Comparison of ENCODE assay signal across 18 cellular contexts in genomic region chr19:16265205-16265604, GRCh38. TPM values are rescaled to one million over a fixed set of nuclear protein-coding genes. Genes with fewer than 3 reads are reported as not detected.
DNase-seq lines count a peak whose midpoint lies in the region; ATAC-seq and TF ChIP-seq lines count a peak whose summit lies in the region.
"Had no signal": no experiment of that assay in that cellular context is flagged by ENCODE, and none has a peak within 500 bp of the region (broad histone marks: within the 10 kb centered on the region; RNA-seq: fewer than 3 reads in every experiment).

No MANE protein-coding gene starts in this region.

- peaks cover 33% of the 10 kb centered on the region for H3K27me3 Mint-ChIP-seq in activated CD8-positive, alpha-beta T cell treated with anti-CD3 and anti-CD28 coated beads, Interleukin-2, amount 10 ng/mL, durations not matched to agents 7 days and 5 days (ENCODE audit: low read depth)
- H3K27me3 Mint-ChIP-seq in activated CD8-positive, alpha-beta T cell treated with anti-CD3 and anti-CD28 coated beads for 36 hours: peaks cover 16% of the 10 kb centered on the region
- H3K27me3 Mint-ChIP-seq in CD4-positive, alpha-beta memory T cell: no peaks in the 10 kb centered on the region
- H3K27me3 Mint-ChIP-seq in activated CD4-positive, alpha-beta memory T cell treated with anti-CD3 and anti-CD28 coated beads, Interleukin-2, amount 10 ng/mL, durations not matched to agents 7 days and 5 days: peaks cover 11% of the 10 kb centered on the region
- no peaks in the 10 kb centered on the region for H3K27me3 Mint-ChIP-seq in naive B cell
- peaks cover 27% of the 10 kb centered on the region for H3K27me3 Mint-ChIP-seq in activated T-helper 2 cell treated with anti-CD3 and anti-CD28 coated beads, Interferon-gamma antibody, Interleukin-2, Interleukin-4, amounts not matched to agents 10 μg/mL and 5 μg/mL and 100 μg/mL, durations not matched to agents 14 hours and 24 hours and 36 hours (ENCODE audit: low read depth)
- peaks cover 41% of the 10 kb centered on the region for H3K27me3 Mint-ChIP-seq in activated CD4-positive, alpha-beta T cell treated with anti-CD3 and anti-CD28 coated beads, Interleukin-2, amount 10 ng/mL, durations not matched to agents 24 days and 14 days

- no peak for DNase-seq in activated CD8-positive, alpha-beta T cell treated with anti-CD3 and anti-CD28 coated beads, Interleukin-2, amount 10 ng/mL, durations not matched to agents 7 days and 5 days
- DNase-seq in activated CD8-positive, alpha-beta T cell treated with anti-CD3 and anti-CD28 coated beads for 36 hours: no peak
- no peak for DNase-seq in CD4-positive, alpha-beta memory T cell
- no peak for DNase-seq in activated CD4-positive, alpha-beta memory T cell treated with anti-CD3 and anti-CD28 coated beads, Interleukin-2, amount 10 ng/mL, durations not matched to agents 7 days and 5 days
- no peak for DNase-seq in naive B cell
- DNase-seq in activated T-helper 2 cell treated with anti-CD3 and anti-CD28 coated beads, Interferon-gamma antibody, Interleukin-2, Interleukin-4, amounts not matched to agents 10 μg/mL and 5 μg/mL and 100 μg/mL, durations not matched to agents 14 hours and 24 hours and 36 hours (ENCODE audit: low spot score): no peak
- no peak for DNase-seq in activated CD4-positive, alpha-beta T cell treated with anti-CD3 and anti-CD28 coated beads, Interleukin-2, amount 10 ng/mL, durations not matched to agents 24 days and 14 days
- DNase-seq: DND-41; GDM1; KBM-7; NCI-H146; NCI-H2081 treated with DMSO at 0.1 percent for 48 hours; NCI-H226; NCI-H526; NK-92 treated with Interleukin-12 subunit alpha and Interleukin-12 subunit beta, amount 100 ng/mL, for 24 hours had no signal

- no peaks in the 10 kb centered on the region for H3K9me3 ChIP-seq in CD4-positive, alpha-beta memory T cell (ENCODE audit: control insufficient read depth in 1 of 2, low read length in 2 of 2)

- peaks cover 5% of the 10 kb centered on the region for H3K36me3 Mint-ChIP-seq in activated CD8-positive, alpha-beta T cell treated with anti-CD3 and anti-CD28 coated beads, Interleukin-2, amount 10 ng/mL, durations not matched to agents 7 days and 5 days (ENCODE audit: low read depth)
- H3K36me3 Mint-ChIP-seq in activated CD8-positive, alpha-beta T cell treated with anti-CD3 and anti-CD28 coated beads for 36 hours (ENCODE audit: low read depth): no peaks in the 10 kb centered on the region
- no peaks in the 10 kb centered on the region for H3K36me3 Mint-ChIP-seq in CD4-positive, alpha-beta memory T cell
- peaks cover 3% of the 10 kb centered on the region for H3K36me3 Mint-ChIP-seq in activated CD4-positive, alpha-beta memory T cell treated with anti-CD3 and anti-CD28 coated beads, Interleukin-2, amount 10 ng/mL, durations not matched to agents 7 days and 5 days (ENCODE audit: low read depth)
- H3K36me3 Mint-ChIP-seq in naive B cell: no peaks in the 10 kb centered on the region
- no peaks in the 10 kb centered on the region for H3K36me3 Mint-ChIP-seq in activated T-helper 2 cell treated with anti-CD3 and anti-CD28 coated beads, Interferon-gamma antibody, Interleukin-2, Interleukin-4, amounts not matched to agents 10 μg/mL and 5 μg/mL and 100 μg/mL, durations not matched to agents 14 hours and 24 hours and 36 hours (ENCODE audit: low read depth)
- no peaks in the 10 kb centered on the region for H3K36me3 Mint-ChIP-seq in activated CD4-positive, alpha-beta T cell treated with anti-CD3 and anti-CD28 coated beads, Interleukin-2, amount 10 ng/mL, durations not matched to agents 24 days and 14 days (ENCODE audit: low read depth)

- H3K36me3 ChIP-seq in CD4-positive, alpha-beta memory T cell (ENCODE audit: insufficient read depth, low read length): no peaks in the 10 kb centered on the region

- no peaks in the 10 kb centered on the region for H3K27me3 ChIP-seq in CD4-positive, alpha-beta memory T cell (ENCODE audit: insufficient read depth, low read length)

- no peak for ATAC-seq in activated CD8-positive, alpha-beta T cell treated with anti-CD3 and anti-CD28 coated beads, Interleukin-2, amount 10 ng/mL, durations not matched to agents 7 days and 5 days
- no peak for ATAC-seq in activated CD8-positive, alpha-beta T cell treated with anti-CD3 and anti-CD28 coated beads for 36 hours
- no peak for ATAC-seq in naive B cell (ENCODE audit: low read depth in 2 of 2)
- ATAC-seq in GM19455 (IDR thresholded peaks at IDR 0.05; ENCODE audit: unreplicated experiment): no peak
- ATAC-seq: HCT116 had no signal

- peak overlapping the region; percentile 13 for H3K27ac Mint-ChIP-seq in activated CD8-positive, alpha-beta T cell treated with anti-CD3 and anti-CD28 coated beads, Interleukin-2, amount 10 ng/mL, durations not matched to agents 7 days and 5 days
- H3K27ac Mint-ChIP-seq in activated CD8-positive, alpha-beta T cell treated with anti-CD3 and anti-CD28 coated beads for 36 hours: no peak overlapping the region
- peak overlapping the region; percentile 66 to 95 (median 85) for H3K27ac Mint-ChIP-seq in CD4-positive, alpha-beta memory T cell
- H3K27ac Mint-ChIP-seq in activated CD4-positive, alpha-beta memory T cell treated with anti-CD3 and anti-CD28 coated beads, Interleukin-2, amount 10 ng/mL, durations not matched to agents 7 days and 5 days: peak overlapping the region; percentile 23
- H3K27ac Mint-ChIP-seq in naive B cell: peak overlapping the region in 5 of 6 donors; percentile 32 to 92 (median 89)
- H3K27ac Mint-ChIP-seq in activated T-helper 2 cell treated with anti-CD3 and anti-CD28 coated beads, Interferon-gamma antibody, Interleukin-2, Interleukin-4, amounts not matched to agents 10 μg/mL and 5 μg/mL and 100 μg/mL, durations not matched to agents 14 hours and 24 hours and 36 hours: no peak overlapping the region
- no peak overlapping the region for H3K27ac Mint-ChIP-seq in activated CD4-positive, alpha-beta T cell treated with anti-CD3 and anti-CD28 coated beads, Interleukin-2, amount 10 ng/mL, durations not matched to agents 24 days and 14 days

- no peak for TF ChIP-seq CTCF in activated CD8-positive, alpha-beta T cell treated with anti-CD3 and anti-CD28 coated beads for 36 hours (IDR thresholded peaks at IDR 0.05)

- intact Hi-C loops in activated CD8-positive, alpha-beta T cell treated with anti-CD3 and anti-CD28 coated beads for 36 hours (cut with micrococcal nuclease): no loop called here
- intact Hi-C loops in CD4-positive, alpha-beta memory T cell (cut with micrococcal nuclease): loop anchor here (5.0 kb wide), 1 partner anchor 57 kb away; the partner anchor contains the start of gene KLF2
- intact Hi-C loops in activated T-helper 2 cell treated with anti-CD3 and anti-CD28 coated beads, Interferon-gamma antibody, Interleukin-2, Interleukin-4, amounts not matched to agents 10 μg/mL and 5 μg/mL and 100 μg/mL, durations not matched to agents 14 hours and 24 hours and 36 hours (cut with micrococcal nuclease): loop anchor here (5.0 kb wide), 2 partner anchors 62 to 107 kb away; no protein-coding TSS in a partner anchor
- intact Hi-C loops in activated CD4-positive, alpha-beta T cell treated with anti-CD3 and anti-CD28 coated beads, Interleukin-2, amount 10 ng/mL, durations not matched to agents 24 days and 14 days (cut with micrococcal nuclease): loop anchor here (10.0 kb wide), 1 partner anchor 60 kb away; the partner anchor contains the start of gene KLF2

- peaks cover 72% of the 10 kb centered on the region for H3K4me1 ChIP-seq in CD4-positive, alpha-beta memory T cell (ENCODE audit: insufficient read depth, low read length)

- H3K4me3 Mint-ChIP-seq in activated CD8-positive, alpha-beta T cell treated with anti-CD3 and anti-CD28 coated beads, Interleukin-2, amount 10 ng/mL, durations not matched to agents 7 days and 5 days: no peak overlapping the region
- no peak overlapping the region for H3K4me3 Mint-ChIP-seq in activated CD8-positive, alpha-beta T cell treated with anti-CD3 and anti-CD28 coated beads for 36 hours
- H3K4me3 Mint-ChIP-seq in CD4-positive, alpha-beta memory T cell: peak overlapping the region in 5 of 8 donors; percentile 6 to 70 (median 9)
- H3K4me3 Mint-ChIP-seq in activated CD4-positive, alpha-beta memory T cell treated with anti-CD3 and anti-CD28 coated beads, Interleukin-2, amount 10 ng/mL, durations not matched to agents 7 days and 5 days: no peak overlapping the region
- H3K4me3 Mint-ChIP-seq in naive B cell: no peak overlapping the region
- H3K4me3 Mint-ChIP-seq in activated T-helper 2 cell treated with anti-CD3 and anti-CD28 coated beads, Interferon-gamma antibody, Interleukin-2, Interleukin-4, amounts not matched to agents 10 μg/mL and 5 μg/mL and 100 μg/mL, durations not matched to agents 14 hours and 24 hours and 36 hours (ENCODE audit: low read depth): no peak overlapping the region
- H3K4me3 Mint-ChIP-seq in activated CD4-positive, alpha-beta T cell treated with anti-CD3 and anti-CD28 coated beads, Interleukin-2, amount 10 ng/mL, durations not matched to agents 24 days and 14 days: no peak overlapping the region

- CTCF ChIA-PET in activated CD8-positive, alpha-beta T cell treated with anti-CD3 and anti-CD28 coated beads, Interleukin-2, amount 10 ng/mL, durations not matched to agents 7 days and 5 days (lab: Charles Lee): no interaction called here
- CTCF ChIA-PET in activated CD8-positive, alpha-beta T cell treated with anti-CD3 and anti-CD28 coated beads for 36 hours (lab: Charles Lee): no interaction called here
- CTCF ChIA-PET in CD4-positive, alpha-beta memory T cell (lab: Charles Lee; ENCODE audit: partially characterized antibody): interaction anchor here (4.9 kb wide), 1 partner anchor 118 kb away, joined by 36 read pairs; no protein-coding TSS in a partner anchor
- CTCF ChIA-PET in activated CD4-positive, alpha-beta memory T cell treated with anti-CD3 and anti-CD28 coated beads, Interleukin-2, amount 10 ng/mL, durations not matched to agents 7 days and 5 days (lab: Charles Lee): no interaction called here

- POLR2A ChIA-PET in activated CD8-positive, alpha-beta T cell treated with anti-CD3 and anti-CD28 coated beads, Interleukin-2, amount 10 ng/mL, durations not matched to agents 7 days and 5 days (lab: Charles Lee): interaction anchor here (0.7 to 2.2 kb wide), 2 partner anchors 47 to 59 kb away, joined by 3 to 5 read pairs; partner anchors contain the start of gene KLF2
- POLR2A ChIA-PET in activated CD8-positive, alpha-beta T cell treated with anti-CD3 and anti-CD28 coated beads for 36 hours (lab: Charles Lee): interaction anchor here (1.4 kb wide), 1 partner anchor 8 kb away, joined by 3 read pairs; no protein-coding TSS in a partner anchor
- POLR2A ChIA-PET in CD4-positive, alpha-beta memory T cell (lab: Charles Lee; ENCODE audit: partially characterized antibody): interaction anchor here (1.4 to 17.7 kb wide), 5 partner anchors 62 to 118 kb away, joined by 5 to 342 read pairs (median 22); partner anchors contain the start of gene KLF2
- POLR2A ChIA-PET in activated CD4-positive, alpha-beta memory T cell treated with anti-CD3 and anti-CD28 coated beads, Interleukin-2, amount 10 ng/mL, durations not matched to agents 7 days and 5 days (lab: Charles Lee): interaction anchor here (2.8 to 6.3 kb wide), 2 partner anchors 64 to 102 kb away, joined by 23 to 65 read pairs; no protein-coding TSS in a partner anchor

- H3K9me3 Mint-ChIP-seq in activated CD8-positive, alpha-beta T cell treated with anti-CD3 and anti-CD28 coated beads, Interleukin-2, amount 10 ng/mL, durations not matched to agents 7 days and 5 days (ENCODE audit: insufficient read depth): no peaks in the 10 kb centered on the region
- peaks cover 3% of the 10 kb centered on the region for H3K9me3 Mint-ChIP-seq in activated CD8-positive, alpha-beta T cell treated with anti-CD3 and anti-CD28 coated beads for 36 hours
- H3K9me3 Mint-ChIP-seq in CD4-positive, alpha-beta memory T cell: peaks cover 0 to 3% (median 0%) of the 10 kb centered on the region in 8 donors
- no peaks in the 10 kb centered on the region for H3K9me3 Mint-ChIP-seq in activated CD4-positive, alpha-beta memory T cell treated with anti-CD3 and anti-CD28 coated beads, Interleukin-2, amount 10 ng/mL, durations not matched to agents 7 days and 5 days
- no peaks in the 10 kb centered on the region for H3K9me3 Mint-ChIP-seq in naive B cell
- no peaks in the 10 kb centered on the region for H3K9me3 Mint-ChIP-seq in activated T-helper 2 cell treated with anti-CD3 and anti-CD28 coated beads, Interferon-gamma antibody, Interleukin-2, Interleukin-4, amounts not matched to agents 10 μg/mL and 5 μg/mL and 100 μg/mL, durations not matched to agents 14 hours and 24 hours and 36 hours
- H3K9me3 Mint-ChIP-seq in activated CD4-positive, alpha-beta T cell treated with anti-CD3 and anti-CD28 coated beads, Interleukin-2, amount 10 ng/mL, durations not matched to agents 24 days and 14 days: no peaks in the 10 kb centered on the region

- H3K4me1 Mint-ChIP-seq in activated CD8-positive, alpha-beta T cell treated with anti-CD3 and anti-CD28 coated beads, Interleukin-2, amount 10 ng/mL, durations not matched to agents 7 days and 5 days (ENCODE audit: low read depth): peaks cover 78% of the 10 kb centered on the region
- peaks cover 49% of the 10 kb centered on the region for H3K4me1 Mint-ChIP-seq in activated CD8-positive, alpha-beta T cell treated with anti-CD3 and anti-CD28 coated beads for 36 hours (ENCODE audit: low read depth)
- H3K4me1 Mint-ChIP-seq in CD4-positive, alpha-beta memory T cell: peaks cover 44 to 82% (median 61%) of the 10 kb centered on the region in 4 donors
- H3K4me1 Mint-ChIP-seq in activated CD4-positive, alpha-beta memory T cell treated with anti-CD3 and anti-CD28 coated beads, Interleukin-2, amount 10 ng/mL, durations not matched to agents 7 days and 5 days: peaks cover 73% of the 10 kb centered on the region
- H3K4me1 Mint-ChIP-seq in naive B cell: peaks cover 45 to 81% (median 69%) of the 10 kb centered on the region in 3 donors
- H3K4me1 Mint-ChIP-seq in activated T-helper 2 cell treated with anti-CD3 and anti-CD28 coated beads, Interferon-gamma antibody, Interleukin-2, Interleukin-4, amounts not matched to agents 10 μg/mL and 5 μg/mL and 100 μg/mL, durations not matched to agents 14 hours and 24 hours and 36 hours (ENCODE audit: low read depth): peaks cover 48% of the 10 kb centered on the region
- H3K4me1 Mint-ChIP-seq in activated CD4-positive, alpha-beta T cell treated with anti-CD3 and anti-CD28 coated beads, Interleukin-2, amount 10 ng/mL, durations not matched to agents 24 days and 14 days: peaks cover 49% of the 10 kb centered on the region

- H3K27ac ChIP-seq in CD4-positive, alpha-beta memory T cell (ENCODE audit: low read depth, low read length): no peak overlapping the region
- H3K27ac ChIP-seq: C4-2B had no signal

- H3K4me3 ChIP-seq in CD4-positive, alpha-beta memory T cell (ENCODE audit: low read length in 2 of 2): no peak overlapping the region

RNA-seq across cellular contexts. Expression of gene KLF2, which starts 59.4 kb away (rescaled TPM):
- 100 to 1,000 TPM in 1 of 2 experiments, 10 to 100 TPM in 1; 96.0 to 100 TPM for total RNA-seq in activated CD8-positive, alpha-beta T cell treated with anti-CD3 and anti-CD28 coated beads, Interleukin-2, amount 10 ng/mL, durations not matched to agents 7 days and 5 days
- total RNA-seq in activated CD8-positive, alpha-beta T cell treated with anti-CD3 and anti-CD28 coated beads for 36 hours: 1 to 10 TPM in 1 of 2 experiments, under 1 TPM in 1; 0.94 to 1.0 TPM
- total RNA-seq in CD4-positive, alpha-beta memory T cell: 100 to 1,000 TPM; 425 to 437 TPM
- 100 to 1,000 TPM; 120 to 300 TPM for polyA plus RNA-seq in CD4-positive, alpha-beta memory T cell
- 100 to 1,000 TPM; 410 to 423 TPM for total RNA-seq in activated CD4-positive, alpha-beta memory T cell treated with anti-CD3 and anti-CD28 coated beads, Interleukin-2, amount 10 ng/mL, durations not matched to agents 7 days and 5 days
- 100 to 1,000 TPM; 145 to 413 (median 248) TPM for polyA plus RNA-seq in naive B cell (ENCODE audit: low read depth in 6 of 6)
- 2.4 and 2.7 TPM in 2 replicates for total RNA-seq in activated T-helper 2 cell treated with anti-CD3 and anti-CD28 coated beads, Interferon-gamma antibody, Interleukin-2, Interleukin-4, amounts not matched to agents 10 μg/mL and 5 μg/mL and 100 μg/mL, durations not matched to agents 14 hours and 24 hours and 36 hours
- total RNA-seq in activated CD4-positive, alpha-beta T cell treated with anti-CD3 and anti-CD28 coated beads, Interleukin-2, amount 10 ng/mL, durations not matched to agents 24 days and 14 days: 2.2 and 3.7 TPM in 2 replicates

Comparison
In these comparisons a context has a peak if more than half of its experiments do, and no peak if none do; other contexts are left out.
1. H3K27ac Mint-ChIP-seq: peak in activated CD8-positive, alpha-beta T cell treated with anti-CD3 and anti-CD28 coated beads, Interleukin-2, amount 10 ng/mL, durations not matched to agents 7 days and 5 days (single experiment), CD4-positive, alpha-beta memory T cell (7 of 7), activated CD4-positive, alpha-beta memory T cell treated with anti-CD3 and anti-CD28 coated beads, Interleukin-2, amount 10 ng/mL, durations not matched to agents 7 days and 5 days (single experiment) and naive B cell (5 of 6); none in activated CD8-positive, alpha-beta T cell treated with anti-CD3 and anti-CD28 coated beads for 36 hours (single experiment), activated T-helper 2 cell treated with anti-CD3 and anti-CD28 coated beads, Interferon-gamma antibody, Interleukin-2, Interleukin-4, amounts not matched to agents 10 μg/mL and 5 μg/mL and 100 μg/mL, durations not matched to agents 14 hours and 24 hours and 36 hours (single experiment) and activated CD4-positive, alpha-beta T cell treated with anti-CD3 and anti-CD28 coated beads, Interleukin-2, amount 10 ng/mL, durations not matched to agents 24 days and 14 days (single experiment).
2. RNA of gene KLF2, which starts 59.4 kb away (total RNA-seq): 425 to 437 TPM in CD4-positive, alpha-beta memory T cell, 410 to 423 TPM in activated CD4-positive, alpha-beta memory T cell treated with anti-CD3 and anti-CD28 coated beads, Interleukin-2, amount 10 ng/mL, durations not matched to agents 7 days and 5 days and 96.0 to 100 TPM in activated CD8-positive, alpha-beta T cell treated with anti-CD3 and anti-CD28 coated beads, Interleukin-2, amount 10 ng/mL, durations not matched to agents 7 days and 5 days; 2.4 to 2.7 TPM in activated T-helper 2 cell treated with anti-CD3 and anti-CD28 coated beads, Interferon-gamma antibody, Interleukin-2, Interleukin-4, amounts not matched to agents 10 μg/mL and 5 μg/mL and 100 μg/mL, durations not matched to agents 14 hours and 24 hours and 36 hours, 2.2 to 3.7 TPM in activated CD4-positive, alpha-beta T cell treated with anti-CD3 and anti-CD28 coated beads, Interleukin-2, amount 10 ng/mL, durations not matched to agents 24 days and 14 days and 0.94 to 1.0 TPM in activated CD8-positive, alpha-beta T cell treated with anti-CD3 and anti-CD28 coated beads for 36 hours; every median in the first group is over 10 times any median in the second.
3. H3K4me3 Mint-ChIP-seq: peak in CD4-positive, alpha-beta memory T cell (5 of 8); none in activated CD8-positive, alpha-beta T cell treated with anti-CD3 and anti-CD28 coated beads, Interleukin-2, amount 10 ng/mL, durations not matched to agents 7 days and 5 days (single experiment), activated CD8-positive, alpha-beta T cell treated with anti-CD3 and anti-CD28 coated beads for 36 hours (single experiment), activated CD4-positive, alpha-beta memory T cell treated with anti-CD3 and anti-CD28 coated beads, Interleukin-2, amount 10 ng/mL, durations not matched to agents 7 days and 5 days (single experiment), naive B cell (0 of 8), activated T-helper 2 cell treated with anti-CD3 and anti-CD28 coated beads, Interferon-gamma antibody, Interleukin-2, Interleukin-4, amounts not matched to agents 10 μg/mL and 5 μg/mL and 100 μg/mL, durations not matched to agents 14 hours and 24 hours and 36 hours (single experiment) and activated CD4-positive, alpha-beta T cell treated with anti-CD3 and anti-CD28 coated beads, Interleukin-2, amount 10 ng/mL, durations not matched to agents 24 days and 14 days (single experiment).